Comparison of ENCODE assay signal across 8 cellular contexts in the genomic region with DNA sequence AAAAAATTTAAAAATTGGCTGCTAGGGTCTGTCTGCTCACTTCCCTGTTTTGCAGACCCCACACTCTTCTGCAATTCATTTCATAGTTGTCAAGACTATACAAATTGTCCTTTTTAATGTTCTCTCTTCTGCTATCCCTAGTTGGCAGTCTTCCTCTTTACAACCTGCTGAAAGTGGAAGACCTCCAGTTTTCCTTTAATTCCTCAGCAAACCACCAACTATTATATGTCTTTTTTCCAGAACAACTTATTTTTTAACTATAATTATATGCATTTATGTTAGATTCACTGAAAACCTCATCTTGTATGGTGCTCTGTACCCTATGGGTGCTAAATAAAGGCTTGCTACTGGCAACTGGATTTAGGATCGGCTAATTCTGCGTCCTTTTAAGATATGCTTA. TPM values are rescaled to one million over a fixed set of nuclear protein-coding genes. Genes with fewer than 3 reads are reported as not detected.
DNase-seq lines count a peak whose midpoint lies in the region; ATAC-seq, FAIRE-seq and TF ChIP-seq lines count a peak whose summit lies in the region.

No MANE protein-coding gene starts in this region.

- peak overlapping the region; percentile 64 for H3K4me3 ChIP-seq in suprapubic skin

- no peaks in the 10 kb centered on the region for H3K9me3 Mint-ChIP-seq in T-helper 2 cell treated with Interferon-gamma antibody and Interleukin-4, amounts not matched to agents 5 μg/mL and 100 μg/mL, for 36 hours
- H3K9me3 Mint-ChIP-seq in glutamatergic neuron (ENCODE audit: unreplicated experiment): no peaks in the 10 kb centered on the region

- peaks cover 3% of the 10 kb centered on the region for H3K36me3 ChIP-seq in suprapubic skin

- DNase-seq in T-helper 2 cell treated with Interferon-gamma antibody and Interleukin-4, amounts not matched to agents 5 μg/mL and 100 μg/mL, for 36 hours (ENCODE audit: low spot score): no peak
- DNase-seq in T-helper 2 cell: no peak
- DNase-seq in SKM-1 treated with dmso at 0.1 percent for 144 hours (lab: John Stamatoyannopoulos, UW; ENCODE audit: unreplicated experiment): peak; percentile 17
- DNase-seq in glutamatergic neuron: no peak
- no peak for DNase-seq in suprapubic skin (ENCODE audit: low spot score in 2 of 2)
- no peak for DNase-seq in iPS-NIHi11 (ENCODE audit: low spot score)
- DNase-seq in D721Med (ENCODE audit: insufficient read length, low spot score): no peak

- H3K36me3 Mint-ChIP-seq in T-helper 2 cell treated with Interferon-gamma antibody and Interleukin-4, amounts not matched to agents 5 μg/mL and 100 μg/mL, for 36 hours (ENCODE audit: low read depth): peaks cover 32% of the 10 kb centered on the region
- no peaks in the 10 kb centered on the region for H3K36me3 Mint-ChIP-seq in glutamatergic neuron (ENCODE audit: unreplicated experiment)

- peaks cover 18% of the 10 kb centered on the region for H3K4me1 ChIP-seq in suprapubic skin

- H3K9me3 ChIP-seq in suprapubic skin: no peaks in the 10 kb centered on the region

- 37% methylated on average over 2 of the region's 2 CpGs for WGBS in suprapubic skin

- TF ChIP-seq POLR2A in suprapubic skin (IDR thresholded peaks at IDR 0.05): no peak

- FAIRE-seq in D721Med (lab: Jason Lieb, UNC): no peak

- peak overlapping the region; percentile 93 for H3K27ac ChIP-seq in suprapubic skin

- TF ChIP-seq EP300 in suprapubic skin (IDR thresholded peaks at IDR 0.05): no peak

- no peaks in the 10 kb centered on the region for H3K27me3 ChIP-seq in suprapubic skin

- no peak for ATAC-seq in GM21576 (IDR thresholded peaks at IDR 0.05; ENCODE audit: unreplicated experiment)

- TF ChIP-seq CTCF in glutamatergic neuron (IDR thresholded peaks at IDR 0.05; ENCODE audit: partially characterized antibody, unreplicated experiment) (no peak), suprapubic skin (IDR thresholded peaks at IDR 0.05) (no peak), D721Med (IDR thresholded peaks at IDR 0.05; ENCODE audit: insufficient read depth, missing control alignments) (no peak)

- H3K27me3 Mint-ChIP-seq in T-helper 2 cell treated with Interferon-gamma antibody and Interleukin-4, amounts not matched to agents 5 μg/mL and 100 μg/mL, for 36 hours (ENCODE audit: low read depth): no peaks in the 10 kb centered on the region
- peaks cover 5% of the 10 kb centered on the region for H3K27me3 Mint-ChIP-seq in glutamatergic neuron (ENCODE audit: unreplicated experiment)

- peak overlapping the region; percentile 97 for H3K4me3 Mint-ChIP-seq in T-helper 2 cell treated with Interferon-gamma antibody and Interleukin-4, amounts not matched to agents 5 μg/mL and 100 μg/mL, for 36 hours
- peak overlapping the region; percentile 47 for H3K4me3 Mint-ChIP-seq in glutamatergic neuron (ENCODE audit: unreplicated experiment)

- peak overlapping the region; percentile 99 for H3K27ac Mint-ChIP-seq in T-helper 2 cell treated with Interferon-gamma antibody and Interleukin-4, amounts not matched to agents 5 μg/mL and 100 μg/mL, for 36 hours
- no peak overlapping the region for H3K27ac Mint-ChIP-seq in glutamatergic neuron (ENCODE audit: unreplicated experiment)

- H3K4me1 Mint-ChIP-seq in T-helper 2 cell treated with Interferon-gamma antibody and Interleukin-4, amounts not matched to agents 5 μg/mL and 100 μg/mL, for 36 hours (ENCODE audit: low read depth): peaks cover 36% of the 10 kb centered on the region
- H3K4me1 Mint-ChIP-seq in glutamatergic neuron (ENCODE audit: low read depth, unreplicated experiment): no peaks in the 10 kb centered on the region

RNA-seq across cellular contexts. Expression of gene PHF11, which starts 1.1 kb away (rescaled TPM):
- total RNA-seq in glutamatergic neuron (ENCODE audit: unreplicated experiment) (4.3 TPM), suprapubic skin (10 to 100 TPM; 26.1 to 86.5 (median 35.3) TPM)

RNA-seq across cellular contexts. Expression of gene SETDB2, which starts 50.6 kb away (rescaled TPM):
- total RNA-seq in glutamatergic neuron (ENCODE audit: unreplicated experiment) (7.7 TPM), suprapubic skin (10 to 100 TPM in 2 of 4 donors, 1 to 10 TPM in 2; 5.3 to 19.8 (median 11.0) TPM)

RNA-seq across cellular contexts. Expression of gene CAB39L, which starts 50.8 kb away (rescaled TPM):
- 7.7 TPM for total RNA-seq in glutamatergic neuron (ENCODE audit: unreplicated experiment)
- total RNA-seq in suprapubic skin: 10 to 100 TPM; 17.8 to 45.1 (median 28.6) TPM
